In the genomic region with DNA sequence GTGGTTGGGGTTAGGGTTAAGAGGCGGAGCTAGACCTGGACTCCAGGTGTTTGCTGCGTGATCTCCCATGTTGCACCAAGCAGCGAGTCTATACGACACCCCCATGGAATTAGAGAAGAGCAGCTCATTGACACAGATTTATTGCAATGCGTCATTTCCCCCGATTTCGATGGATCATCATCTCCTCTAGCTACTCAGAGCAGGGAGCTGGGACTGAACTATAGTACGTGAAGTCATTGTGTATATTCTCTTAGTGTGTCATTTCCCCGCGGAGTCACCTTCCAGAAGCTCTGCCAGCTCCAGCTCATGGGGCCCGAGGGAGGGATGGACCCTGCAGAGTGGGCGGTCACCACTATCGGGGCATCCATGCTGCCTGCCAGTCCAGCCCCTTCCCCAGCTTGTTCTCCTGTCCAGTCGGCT, we compare ENCODE assay signal across 18 cellular contexts. TPM values are rescaled to one million over a fixed set of nuclear protein-coding genes. Genes with fewer than 3 reads are reported as not detected.
A peak's percentile ranks its signal among the peaks of the same experiment; 100 is the strongest.
DNase-seq lines count a peak whose midpoint lies in the region; ATAC-seq and TF ChIP-seq lines count a peak whose summit lies in the region.
"Had no signal": no experiment of that assay in that cellular context is flagged by ENCODE, and none has a peak within 500 bp of the region (broad histone marks: within the 10 kb centered on the region; RNA-seq: fewer than 3 reads in every experiment).

No MANE protein-coding gene starts in this region.

- H3K4me2 ChIP-seq in GM23338 (no peak overlapping the region), osteoblast (ENCODE audit: insufficient read depth, low read length) (peak overlapping the region; percentile 41)

- H3K4me3 ChIP-seq in GM23338 (no peak overlapping the region), NT2/D1 (ENCODE audit: insufficient read length, low read depth) (no peak overlapping the region), osteoblast (ENCODE audit: insufficient read depth, low read length) (no peak overlapping the region)
- H3K4me3 ChIP-seq: dorsolateral prefrontal cortex, testis had no signal

- H3K27me3 ChIP-seq in GM23338 (ENCODE audit: insufficient read depth) (no peaks in the 10 kb centered on the region), NT2/D1 (ENCODE audit: insufficient read depth, insufficient read length) (no peaks in the 10 kb centered on the region), osteoblast (ENCODE audit: insufficient read depth, low read length) (peaks cover 15% of the 10 kb centered on the region)
- H3K27me3 ChIP-seq: dorsolateral prefrontal cortex, testis had no signal

- H3K4me1 Mint-ChIP-seq in GM23338 = peaks cover 13% of the 10 kb centered on the region

- no peak overlapping the region; the same call in 1 of the 2 replicates for H3K27ac Mint-ChIP-seq in GM23338
- H3K27ac Mint-ChIP-seq: memory B cell, WTC11 had no signal

- H3K36me3 Mint-ChIP-seq in GM23338 (ENCODE audit: low read depth) = no peaks in the 10 kb centered on the region
- H3K36me3 Mint-ChIP-seq: memory B cell, WTC11 had no signal

- H3K4me1 ChIP-seq in GM23338 (ENCODE audit: insufficient read depth) (no peaks in the 10 kb centered on the region; the same call in 1 of the 2 replicates), NT2/D1 (ENCODE audit: insufficient read depth, insufficient read length) (peaks cover 32% of the 10 kb centered on the region), osteoblast (ENCODE audit: insufficient read depth, low read length) (peaks cover 49% of the 10 kb centered on the region)

- H4K20me1 ChIP-seq in GM23338 (replicated peaks; ENCODE audit: insufficient read depth) (no peaks in the 10 kb centered on the region), osteoblast (ENCODE audit: insufficient read depth, low read length) (no peaks in the 10 kb centered on the region)

- DNase-seq in GM23338 (ENCODE audit: low spot score) (no peak), NT2/D1 (ENCODE audit: low read depth, low spot score) (no peak), epithelial cell of prostate (ENCODE audit: low read depth, low spot score) (peak; percentile 37), osteoblast (ENCODE audit: insufficient read length, low spot score, missing footprints) (peak; percentile 89), NCI-H1694 (lab: John Stamatoyannopoulos, UW) (no peak), NCI-H187 treated with DMSO at 0.1 percent for 48 hours (lab: John Stamatoyannopoulos, UW) (no peak)
- DNase-seq: NCI-H2029; NCI-H526 treated with DMSO at 0.1 percent for 48 hours; RPMI8226; stimulated activated CD4-positive, alpha-beta T cell treated with anti-CD3 and anti-CD28 coated beads, Interleukin-4, amount 100 ng/mL, for 1 hour; stimulated activated CD8-positive, alpha-beta memory T cell treated with anti-CD3 and anti-CD28 coated beads, Interleukin-4, amount 100 ng/mL, for 48 hours had no signal

- H3K4me3 Mint-ChIP-seq in GM23338 = no peak overlapping the region
- H3K4me3 Mint-ChIP-seq: memory B cell, WTC11 had no signal

- H3K9me2 ChIP-seq in GM23338 (ENCODE audit: insufficient read depth) = no peaks in the 10 kb centered on the region

- no peaks in the 10 kb centered on the region for H3F3A ChIP-seq in GM23338 (replicated peaks; ENCODE audit: low read depth)

- H3K79me2 ChIP-seq in GM23338 (replicated peaks; ENCODE audit: insufficient read depth) = no peaks in the 10 kb centered on the region
- H3K79me2 ChIP-seq in osteoblast (ENCODE audit: insufficient read depth, low read length) = no peaks in the 10 kb centered on the region

- TF ChIP-seq CTCF in GM23338 (conservative IDR thresholded peaks at IDR 0.05; ENCODE audit: low read depth in 2 of 2) = no peak
- no peak for TF ChIP-seq CTCF in osteoblast (IDR thresholded peaks at IDR 0.05; ENCODE audit: extremely low read depth, low read depth, low read length)

- peak overlapping the region; percentile 6 for H3K9ac ChIP-seq in NT2/D1 (ENCODE audit: insufficient read length, low read depth)

- ATAC-seq in GM23338 = no peak
- ATAC-seq in GM19035 (IDR thresholded peaks at IDR 0.05; ENCODE audit: unreplicated experiment) = no peak
- ATAC-seq: sciatic nerve had no signal

- no peaks in the 10 kb centered on the region for H3K36me3 ChIP-seq in GM23338 (ENCODE audit: insufficient read depth)
- H3K36me3 ChIP-seq in NT2/D1 (ENCODE audit: insufficient read depth, insufficient read length, low read length) = no peaks in the 10 kb centered on the region
- H3K36me3 ChIP-seq in osteoblast (ENCODE audit: insufficient read depth, low read length) = no peaks in the 10 kb centered on the region
- H3K36me3 ChIP-seq: neutrophil had no signal

- no peaks in the 10 kb centered on the region for H3K9me3 Mint-ChIP-seq in GM23338
- H3K9me3 Mint-ChIP-seq: memory B cell, WTC11 had no signal

- peak overlapping the region; percentile 32; the same call in 1 of the 2 replicates for H2AFZ ChIP-seq in GM23338
- no peak overlapping the region for H2AFZ ChIP-seq in osteoblast (ENCODE audit: low read length)

- H3K27me3 Mint-ChIP-seq in GM23338 (ENCODE audit: insufficient read depth, low read depth, poor library complexity) = peaks cover 5% of the 10 kb centered on the region

- H3K9me3 ChIP-seq in NT2/D1 (ENCODE audit: insufficient read depth, low read length) (no peaks in the 10 kb centered on the region), osteoblast (ENCODE audit: low read depth, low read length) (no peaks in the 10 kb centered on the region)
- H3K9me3 ChIP-seq: neutrophil, testis had no signal

- H3K27ac ChIP-seq in GM23338 (ENCODE audit: low read depth) (no peak overlapping the region), epithelial cell of prostate (peak overlapping the region; percentile 83), osteoblast (ENCODE audit: low read depth, low read length) (peak overlapping the region; percentile 5)
- H3K27ac ChIP-seq: neutrophil, testis had no signal

TF ChIP-seq in GM23338, 12 proteins besides CTCF, POLR2A, EP300 and RAD21 (continues in another document):
- no peak for TF ChIP-seq CREB1 (CRISPR knock-in tag; IDR thresholded peaks at IDR 0.05; ENCODE audit: low read depth)
- TF ChIP-seq, protein P1, sequence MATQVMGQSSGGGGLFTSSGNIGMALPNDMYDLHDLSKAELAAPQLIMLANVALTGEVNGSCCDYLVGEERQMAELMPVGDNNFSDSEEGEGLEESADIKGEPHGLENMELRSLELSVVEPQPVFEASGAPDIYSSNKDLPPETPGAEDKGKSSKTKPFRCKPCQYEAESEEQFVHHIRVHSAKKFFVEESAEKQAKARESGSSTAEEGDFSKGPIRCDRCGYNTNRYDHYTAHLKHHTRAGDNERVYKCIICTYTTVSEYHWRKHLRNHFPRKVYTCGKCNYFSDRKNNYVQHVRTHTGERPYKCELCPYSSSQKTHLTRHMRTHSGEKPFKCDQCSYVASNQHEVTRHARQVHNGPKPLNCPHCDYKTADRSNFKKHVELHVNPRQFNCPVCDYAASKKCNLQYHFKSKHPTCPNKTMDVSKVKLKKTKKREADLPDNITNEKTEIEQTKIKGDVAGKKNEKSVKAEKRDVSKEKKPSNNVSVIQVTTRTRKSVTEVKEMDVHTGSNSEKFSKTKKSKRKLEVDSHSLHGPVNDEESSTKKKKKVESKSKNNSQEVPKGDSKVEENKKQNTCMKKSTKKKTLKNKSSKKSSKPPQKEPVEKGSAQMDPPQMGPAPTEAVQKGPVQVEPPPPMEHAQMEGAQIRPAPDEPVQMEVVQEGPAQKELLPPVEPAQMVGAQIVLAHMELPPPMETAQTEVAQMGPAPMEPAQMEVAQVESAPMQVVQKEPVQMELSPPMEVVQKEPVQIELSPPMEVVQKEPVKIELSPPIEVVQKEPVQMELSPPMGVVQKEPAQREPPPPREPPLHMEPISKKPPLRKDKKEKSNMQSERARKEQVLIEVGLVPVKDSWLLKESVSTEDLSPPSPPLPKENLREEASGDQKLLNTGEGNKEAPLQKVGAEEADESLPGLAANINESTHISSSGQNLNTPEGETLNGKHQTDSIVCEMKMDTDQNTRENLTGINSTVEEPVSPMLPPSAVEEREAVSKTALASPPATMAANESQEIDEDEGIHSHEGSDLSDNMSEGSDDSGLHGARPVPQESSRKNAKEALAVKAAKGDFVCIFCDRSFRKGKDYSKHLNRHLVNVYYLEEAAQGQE (IDR thresholded peaks at IDR 0.05; ENCODE audit: unreplicated experiment) = no peak
- TF ChIP-seq ETS1 (IDR thresholded peaks at IDR 0.05) = no peak
- no peak for TF ChIP-seq ZNF331 (CRISPR knock-in tag; IDR thresholded peaks at IDR 0.05; ENCODE audit: low read depth)
- no peak for TF ChIP-seq JUNB (IDR thresholded peaks at IDR 0.05; ENCODE audit: unreplicated experiment)
- no peak for TF ChIP-seq EZH2 (IDR thresholded peaks at IDR 0.05; ENCODE audit: low read depth, unreplicated experiment)
- no peak for TF ChIP-seq ZNF114 (CRISPR knock-in tag; IDR thresholded peaks at IDR 0.05)
- TF ChIP-seq NANOG (IDR thresholded peaks at IDR 0.05; ENCODE audit: borderline replicate concordance) = no peak
- no peak for TF ChIP-seq POLR2AphosphoS5 (IDR thresholded peaks at IDR 0.05; ENCODE audit: low read depth)
- no peak for TF ChIP-seq EZH2phosphoT487 (IDR thresholded peaks at IDR 0.05; ENCODE audit: unreplicated experiment)

RNA-seq across cellular contexts. Expression of gene C2CD2, which starts 7.5 kb away (rescaled TPM):
- total RNA-seq in GM23338 (2014; rRNA removed; shearing (Covaris generic)) = 12.7 and 16.2 TPM in 2 replicates
- polyA plus RNA-seq in GM23338 (2016; fragmentation: Nextera tagmentation; extraction: Ambion mirVana) = 3.1 and 4.5 TPM in 2 replicates
- 33.9 and 40.9 TPM in 2 replicates for total RNA-seq in osteoblast

RNA-seq across cellular contexts. Expression of gene ZBTB21, which starts 48.9 kb away (rescaled TPM):
- total RNA-seq in GM23338 (2014; rRNA removed; shearing (Covaris generic)) = 11.0 and 13.6 TPM in 2 replicates
- 8.7 and 10.0 TPM in 2 replicates for polyA plus RNA-seq in GM23338 (2016; fragmentation: Nextera tagmentation; extraction: Ambion mirVana)
- total RNA-seq in osteoblast = 12.7 and 13.8 TPM in 2 replicates

Comparison
In these comparisons a context has a peak if more than half of its experiments do, and no peak if none do; other contexts are left out.
1. DNase-seq: peak in epithelial cell of prostate (single experiment) and osteoblast (single experiment); none in GM23338 (single experiment), NT2/D1 (single experiment), NCI-H1694 (single experiment) and NCI-H187 treated with DMSO at 0.1 percent for 48 hours (single experiment).